In the genomic region with DNA sequence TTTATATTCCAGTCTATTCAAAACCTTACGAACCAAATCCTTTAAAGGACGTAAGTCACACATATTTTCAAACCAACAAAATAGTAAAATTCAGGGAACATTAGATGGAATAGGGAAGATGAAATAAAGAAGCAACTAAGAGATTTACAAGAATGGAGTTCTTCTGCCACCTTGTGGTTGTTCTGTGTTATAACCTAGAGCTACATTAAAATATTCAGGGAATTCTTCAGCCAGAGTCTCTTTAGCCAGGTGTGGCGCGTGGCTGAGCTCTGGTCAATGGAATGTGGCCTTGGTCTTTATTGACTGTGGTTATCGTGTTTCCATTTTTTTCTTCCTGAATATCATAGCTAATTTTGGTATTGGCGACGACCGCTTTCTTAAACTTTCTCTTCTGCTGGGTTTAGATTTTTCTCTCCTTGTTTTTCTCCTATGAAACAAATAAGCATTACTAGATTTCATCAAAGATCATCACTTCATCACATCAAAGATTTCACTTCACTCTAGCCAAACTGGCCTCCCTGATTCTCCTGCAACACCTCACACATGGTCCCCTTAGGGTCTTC, we compare ENCODE assay signal across 8 cellular contexts.
A peak's percentile ranks its signal among the peaks of the same experiment; 100 is the strongest.
DNase-seq lines count a peak whose midpoint lies in the region; ATAC-seq and TF ChIP-seq lines count a peak whose summit lies in the region.

No MANE protein-coding gene starts in this region.

- H3K27ac ChIP-seq in thyroid gland: no peak overlapping the region

- no peak overlapping the region for H3K4me3 ChIP-seq in thyroid gland (replicated peaks in 1 of 3)

- no peak for TF ChIP-seq POLR2A in thyroid gland (IDR thresholded peaks at IDR 0.05)

- WGBS in thyroid gland, 2 donors: 8 to 10% methylated on average over 8 of the region's 8 CpGs

- intact Hi-C loops in thyroid gland (cut with DNase I): no loop called here

- H3K27me3 ChIP-seq in thyroid gland: no peaks in the 10 kb centered on the region

- TF ChIP-seq CTCF in thyroid gland (IDR thresholded peaks at IDR 0.05): peak; percentile 45 to 86 (median 79)

- peak; percentile 38 for DNase-seq in GM04504 (ENCODE audit: low read depth)
- peak; percentile 49 for DNase-seq in HS-5 (ENCODE audit: low read depth)
- DNase-seq in NCI-H774 (lab: John Stamatoyannopoulos, UW): peak; percentile 39
- DNase-seq in T47D (ENCODE audit: low read depth in 1 of 2, low spot score in 1 of 2): peak; percentile 53 to 78
- DNase-seq in islet precursor cell: peak; percentile 68
- DNase-seq in thyroid gland: peak; percentile 38 to 57

- no peaks in the 10 kb centered on the region for H3K36me3 ChIP-seq in thyroid gland

- H3K4me1 ChIP-seq in thyroid gland: no peaks in the 10 kb centered on the region

- in situ Hi-C loops in T47D (cut with HindIII; ENCODE audit: low pct_unique_long_range_greater_than_20kb, low sequenced_read_pairs): no loop called here

- ATAC-seq in GM19397 (IDR thresholded peaks at IDR 0.05; ENCODE audit: unreplicated experiment) (no peak), HG02981 (IDR thresholded peaks at IDR 0.05; ENCODE audit: unreplicated experiment) (no peak)

- H3K9me3 ChIP-seq in thyroid gland: no peaks in the 10 kb centered on the region
